In the genomic region with DNA sequence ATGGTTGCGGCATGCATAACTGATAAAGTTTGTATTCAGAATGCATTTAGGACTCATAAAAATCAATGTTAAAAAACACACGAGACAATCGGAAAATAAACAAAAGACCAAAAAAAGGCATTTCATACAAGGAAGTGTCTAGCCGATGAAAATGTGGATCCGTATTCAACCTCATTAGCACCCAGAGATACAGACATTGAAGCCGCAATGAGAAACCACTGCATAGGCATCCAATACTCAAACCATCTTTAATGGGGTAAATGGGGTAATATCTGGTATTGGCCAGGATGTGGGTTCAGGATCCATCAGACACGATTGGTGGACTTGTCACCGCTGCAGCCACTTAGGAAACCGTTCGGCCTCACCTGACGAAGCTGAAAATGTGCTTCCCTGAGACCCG, we compare ENCODE assay signal across 24 cellular contexts. TPM values are rescaled to one million over a fixed set of nuclear protein-coding genes. Genes with fewer than 3 reads are reported as not detected.
DNase-seq lines count a peak whose midpoint lies in the region; ATAC-seq, FAIRE-seq and TF ChIP-seq lines count a peak whose summit lies in the region.
"Had no signal": no experiment of that assay in that cellular context is flagged by ENCODE, and none has a peak within 500 bp of the region (broad histone marks: within the 10 kb centered on the region; RNA-seq: fewer than 3 reads in every experiment).

No MANE protein-coding gene starts in this region.

- no peaks in the 10 kb centered on the region for H4K20me1 ChIP-seq in PC-3 (ENCODE audit: low read length)
- H4K20me1 ChIP-seq: BLaER1 had no signal

- H3F3A ChIP-seq in PC-3 (ENCODE audit: low read length, unreplicated experiment): no peaks in the 10 kb centered on the region

- peaks cover 38% of the 10 kb centered on the region for H3K4me1 Mint-ChIP-seq in glutamatergic neuron (ENCODE audit: low read depth, unreplicated experiment)
- H3K4me1 Mint-ChIP-seq: B cell; CD4-positive, alpha-beta memory T cell had no signal

- H3K4me1 ChIP-seq in PC-3 (ENCODE audit: insufficient read depth, low read length) (no peaks in the 10 kb centered on the region), vagina (peaks cover 12% of the 10 kb centered on the region)

- H2AFZ ChIP-seq in PC-3 (ENCODE audit: low read length): no peak overlapping the region
- H2AFZ ChIP-seq: GM23248 had no signal

- intact Hi-C loops in PC-3 (cut with micrococcal nuclease) (no loop called here), vagina (cut with DNase I) (no loop called here)

- peaks cover 31% of the 10 kb centered on the region for H3K27me3 Mint-ChIP-seq in glutamatergic neuron (ENCODE audit: unreplicated experiment)

- no peak overlapping the region for H3K9ac ChIP-seq in PC-3 (ENCODE audit: low read length)
- H3K9ac ChIP-seq: BLaER1, GM23248 had no signal

- POLR2A ChIA-PET in PC-3 (lab: Charles Lee; ENCODE audit: unreplicated experiment): no interaction called here

- H3K27me3 ChIP-seq in PC-3 (ENCODE audit: low read length): peaks cover 89% of the 10 kb centered on the region
- no peaks in the 10 kb centered on the region for H3K27me3 ChIP-seq in vagina
- H3K27me3 ChIP-seq: BLaER1 had no signal

- peak overlapping the region; percentile 49; the same call in 1 of the 2 replicates for H3K4me2 ChIP-seq in PC-3 (ENCODE audit: low read length)
- H3K4me2 ChIP-seq: BLaER1 had no signal

- TF ChIP-seq POLR2A in vagina (IDR thresholded peaks at IDR 0.05): no peak
- no peak for TF ChIP-seq POLR2A in GM12891 (IDR thresholded peaks at IDR 0.05; ENCODE audit: low read depth, low read length)

- peak overlapping the region; percentile 77 for H3K27ac Mint-ChIP-seq in glutamatergic neuron (ENCODE audit: unreplicated experiment)
- H3K27ac Mint-ChIP-seq: B cell; CD4-positive, alpha-beta memory T cell; H9 had no signal

- FAIRE-seq in GM12891 (lab: Jason Lieb, UNC): no peak
- FAIRE-seq: GM12892 had no signal

- no peak for TF ChIP-seq CTCF in PC-3 (conservative IDR thresholded peaks at IDR 0.05; ENCODE audit: low read depth, low read length)
- TF ChIP-seq CTCF in VCaP (conservative IDR thresholded peaks at IDR 0.05): no peak
- TF ChIP-seq CTCF in glutamatergic neuron (IDR thresholded peaks at IDR 0.05; ENCODE audit: partially characterized antibody, unreplicated experiment): no peak
- no peak for TF ChIP-seq CTCF in vagina (IDR thresholded peaks at IDR 0.05)

- no peaks in the 10 kb centered on the region for H3K9me2 ChIP-seq in PC-3 (replicated peaks; ENCODE audit: low read length)

- H3K4me3 ChIP-seq in PC-3 (ENCODE audit: low read length) (no peak overlapping the region), vagina (no peak overlapping the region)
- H3K4me3 ChIP-seq: BLaER1, GM23248 had no signal

- no TSS peak for BruUV-seq in PC-3 (replicated peaks; lab: Mats Ljungman, UMichigan)

- peak overlapping the region; percentile 28 for H3K4me3 Mint-ChIP-seq in glutamatergic neuron (ENCODE audit: unreplicated experiment)
- H3K4me3 Mint-ChIP-seq: B cell; CD4-positive, alpha-beta memory T cell; H9 had no signal

- no peak for DNase-seq in PC-3
- no peak for DNase-seq in glutamatergic neuron
- no peak for DNase-seq in vagina (ENCODE audit: extremely low spot score in 2 of 2)
- no peak for DNase-seq in AML-193 (lab: John Stamatoyannopoulos, UW)
- no peak for DNase-seq in GM12891 (ENCODE audit: insufficient read length, low spot score)
- no peak for DNase-seq in activated CD8-positive, alpha-beta memory T cell treated with anti-CD3 and anti-CD28 coated beads, Interleukin-2, amount 50 U/mL, for 48 hours
- DNase-seq: Calu3; CD4-positive, alpha-beta memory T cell; COR-L47; DMS53; DMS79 treated with DMSO at 0.1 percent for 48 hours; GF-D8; GM23248; H9 had no signal

- H3K79me2 ChIP-seq in PC-3 (ENCODE audit: low read length): no peaks in the 10 kb centered on the region

- no peaks in the 10 kb centered on the region for H3K36me3 Mint-ChIP-seq in glutamatergic neuron (ENCODE audit: unreplicated experiment)
- H3K36me3 Mint-ChIP-seq: CD4-positive, alpha-beta memory T cell had no signal

- H3K36me3 ChIP-seq in PC-3 (ENCODE audit: low read depth, low read length) (no peaks in the 10 kb centered on the region), vagina (no peaks in the 10 kb centered on the region)
- H3K36me3 ChIP-seq: BLaER1 had no signal

- ATAC-seq in PC-3: no peak
- ATAC-seq: HCT116 had no signal

- H3K9me3 Mint-ChIP-seq in glutamatergic neuron (ENCODE audit: unreplicated experiment): peaks cover 12% of the 10 kb centered on the region
- H3K9me3 Mint-ChIP-seq: CD4-positive, alpha-beta memory T cell; H9 had no signal

- CTCF ChIA-PET in PC-3 (lab: Charles Lee): no interaction called here

- no peaks in the 10 kb centered on the region for H3K9me3 ChIP-seq in PC-3 (ENCODE audit: low read length)
- H3K9me3 ChIP-seq in vagina: no peaks in the 10 kb centered on the region
- H3K9me3 ChIP-seq: BLaER1 had no signal

- no peak overlapping the region for H3K27ac ChIP-seq in PC-3 (ENCODE audit: low read length)
- peak overlapping the region; percentile 69 for H3K27ac ChIP-seq in VCaP
- H3K27ac ChIP-seq in vagina: peak overlapping the region; percentile 53
- H3K27ac ChIP-seq: BLaER1, GM23248 had no signal

TF ChIP-seq in GM12891, 5 proteins besides CTCF, POLR2A, EP300 and RAD21:
- TF ChIP-seq TAF1 (IDR thresholded peaks at IDR 0.05; ENCODE audit: low read depth, low read length) (no peak), SPI1 (IDR thresholded peaks at IDR 0.05; ENCODE audit: low read depth, low read length) (no peak), PAX5 (IDR thresholded peaks at IDR 0.05; ENCODE audit: insufficient read depth, low read length, severe bottlenecking) (no peak), POLR2AphosphoS5 (IDR thresholded peaks at IDR 0.05; ENCODE audit: low read depth, low read length) (no peak), POU2F2 (IDR thresholded peaks at IDR 0.05; ENCODE audit: low read depth, low read length) (no peak)

RNA-seq across cellular contexts. Expression of gene ENPP7, which starts 47.4 kb away (rescaled TPM):
- not detected in 2 replicates for total RNA-seq in PC-3 (2014; rRNA removed)
- total RNA-seq in glutamatergic neuron (ENCODE audit: unreplicated experiment): not detected
- total RNA-seq in vagina: not detected
- 0.14 TPM for polyA plus RNA-seq in GM12891 (2012; ENCODE audit: low read depth, missing spikeins)
- total RNA-seq: A172, A673, Calu3, Daoy, G401, GM23248, H4, H9 had no signal
- polyA plus RNA-seq: GM23248 had no signal
